Comparison of ENCODE assay signal across 12 cellular contexts in the genomic region with DNA sequence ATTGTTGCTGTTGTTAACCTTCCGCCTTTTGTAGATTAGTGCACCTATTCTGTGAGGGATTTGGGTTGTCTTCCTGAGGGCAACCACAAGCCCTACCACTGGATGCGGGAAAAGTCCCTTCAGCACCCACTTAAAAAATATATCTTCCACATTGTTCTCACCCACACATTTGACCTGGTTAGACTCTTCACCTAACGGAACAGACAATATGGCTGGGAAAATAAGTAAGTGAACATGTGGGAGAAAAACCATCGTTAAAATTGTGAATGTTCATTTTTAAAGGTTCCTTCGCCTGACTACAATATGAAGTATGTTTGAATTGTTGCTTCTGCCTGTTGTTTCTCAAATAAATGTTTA.
DNase-seq lines count a peak whose midpoint lies in the region; ATAC-seq, FAIRE-seq and TF ChIP-seq lines count a peak whose summit lies in the region.
"Had no signal": no experiment of that assay in that cellular context is flagged by ENCODE, and none has a peak within 500 bp of the region (broad histone marks: within the 10 kb centered on the region; RNA-seq: fewer than 3 reads in every experiment).

No MANE protein-coding gene starts in this region.

- no peaks in the 10 kb centered on the region for H4K20me1 ChIP-seq in MM.1S (ENCODE audit: insufficient read depth, low read length)

- peak overlapping the region; percentile 79; the same call in 1 of the 2 replicates for H2AFZ ChIP-seq in MM.1S (ENCODE audit: low read length)

- H3K27me3 ChIP-seq in MM.1S (replicated peaks; ENCODE audit: insufficient read depth, low read length): no peaks in the 10 kb centered on the region
- no peaks in the 10 kb centered on the region for H3K27me3 ChIP-seq in naive thymus-derived CD4-positive, alpha-beta T cell (ENCODE audit: control insufficient read depth in 2 of 2, insufficient read depth in 2 of 2, low read length in 2 of 2)
- H3K27me3 ChIP-seq: Peyer's patch had no signal

- DNase-seq in HFFc6: no peak
- DNase-seq in MM.1S: no peak
- no peak for DNase-seq in naive thymus-derived CD4-positive, alpha-beta T cell
- DNase-seq in effector CD8-positive, alpha-beta T cell (lab: John Stamatoyannopoulos, UW): no peak
- DNase-seq in SHP77 (lab: John Stamatoyannopoulos, UW): no peak
- no peak for DNase-seq in RCC 7860 (ENCODE audit: low spot score)
- DNase-seq in cerebellar cortex (ENCODE audit: low spot score): no peak

- H3K9me2 ChIP-seq in MM.1S (replicated peaks; ENCODE audit: insufficient read depth, low read length): no peaks in the 10 kb centered on the region

- no peak overlapping the region for H3K27ac ChIP-seq in MM.1S (ENCODE audit: low read length)
- no peak overlapping the region for H3K27ac ChIP-seq in naive thymus-derived CD4-positive, alpha-beta T cell (ENCODE audit: low read depth, low read length)
- H3K27ac ChIP-seq: coronary artery had no signal

- peaks cover 5% of the 10 kb centered on the region; the same call in 1 of the 2 replicates for H3K4me1 ChIP-seq in MM.1S (ENCODE audit: low read length)
- peaks cover 0 to 9% of the 10 kb centered on the region in 2 donors for H3K4me1 ChIP-seq in naive thymus-derived CD4-positive, alpha-beta T cell (ENCODE audit: control insufficient read depth in 2 of 2, insufficient read depth in 2 of 2, low read length in 2 of 2)
- H3K4me1 ChIP-seq: Peyer's patch had no signal

- H3K36me3 Mint-ChIP-seq in HFFc6 (ENCODE audit: low read depth): no peaks in the 10 kb centered on the region
- H3K36me3 Mint-ChIP-seq in naive thymus-derived CD4-positive, alpha-beta T cell: no peaks in the 10 kb centered on the region

- H3K27me3 Mint-ChIP-seq in HFFc6 (ENCODE audit: insufficient read depth): peaks cover 8% of the 10 kb centered on the region
- peaks cover 5 to 20% (median 12%) of the 10 kb centered on the region in 5 donors for H3K27me3 Mint-ChIP-seq in naive thymus-derived CD4-positive, alpha-beta T cell

- no peak overlapping the region for H3K9ac ChIP-seq in MM.1S (ENCODE audit: low read length)

- no peak overlapping the region for H3K4me3 Mint-ChIP-seq in HFFc6
- peak overlapping the region in 8 of 10 donors; percentile 67 to 88 (median 81) for H3K4me3 Mint-ChIP-seq in naive thymus-derived CD4-positive, alpha-beta T cell
- H3K4me3 Mint-ChIP-seq: H9 had no signal

- no peak for FAIRE-seq in RCC 7860 (lab: Jason Lieb, UNC)

- H3K36me3 ChIP-seq in MM.1S (replicated peaks; ENCODE audit: insufficient read depth, low read length): no peaks in the 10 kb centered on the region
- H3K36me3 ChIP-seq in naive thymus-derived CD4-positive, alpha-beta T cell (ENCODE audit: control insufficient read depth in 2 of 3, insufficient read depth in 3 of 3, low read length in 3 of 3): no peaks in the 10 kb centered on the region
- H3K36me3 ChIP-seq: Peyer's patch had no signal

- no peaks in the 10 kb centered on the region; the same call in 1 of the 2 replicates for H3K4me1 Mint-ChIP-seq in HFFc6 (ENCODE audit: low read depth)
- H3K4me1 Mint-ChIP-seq in naive thymus-derived CD4-positive, alpha-beta T cell: peaks cover 11 to 19% (median 18%) of the 10 kb centered on the region in 7 donors

- peak; percentile 17 for ATAC-seq in GM18498 (IDR thresholded peaks at IDR 0.05; ENCODE audit: unreplicated experiment)
- no peak for ATAC-seq in naive thymus-derived CD4-positive, alpha-beta T cell

- POLR2A ChIA-PET in naive thymus-derived CD4-positive, alpha-beta T cell (lab: Charles Lee): no interaction called here

- no peak overlapping the region for H3K4me2 ChIP-seq in MM.1S (ENCODE audit: low read depth, low read length)

- H3K79me2 ChIP-seq in MM.1S (ENCODE audit: low read length): no peaks in the 10 kb centered on the region

- no peaks in the 10 kb centered on the region for H3K9me3 ChIP-seq in MM.1S (replicated peaks; ENCODE audit: insufficient read depth, low read length)
- no peaks in the 10 kb centered on the region for H3K9me3 ChIP-seq in naive thymus-derived CD4-positive, alpha-beta T cell (ENCODE audit: control insufficient read depth in 2 of 3, low read length in 3 of 3)
- H3K9me3 ChIP-seq: Peyer's patch had no signal

- CTCF ChIA-PET in naive thymus-derived CD4-positive, alpha-beta T cell (lab: Charles Lee): no interaction called here

- H3K9me3 Mint-ChIP-seq in HFFc6: no peaks in the 10 kb centered on the region
- H3K9me3 Mint-ChIP-seq in naive thymus-derived CD4-positive, alpha-beta T cell: peaks cover 0 to 3% (median 0%) of the 10 kb centered on the region in 11 donors
- H3K9me3 Mint-ChIP-seq: T-helper 2 cell treated with Interferon-gamma antibody and Interleukin-4, amounts not matched to agents 5 μg/mL and 100 μg/mL, for 36 hours had no signal

- no peaks in the 10 kb centered on the region for H3F3A ChIP-seq in MM.1S (ENCODE audit: insufficient read depth, low read length)

- TF ChIP-seq CTCF in HFFc6 (IDR thresholded peaks at IDR 0.05) (peak; percentile 57), MM.1S (IDR thresholded peaks at IDR 0.05; ENCODE audit: low read length) (no peak)

- no peak overlapping the region for H3K27ac Mint-ChIP-seq in HFFc6
- peak overlapping the region in 5 of 9 donors; percentile 3 to 79 (median 19) for H3K27ac Mint-ChIP-seq in naive thymus-derived CD4-positive, alpha-beta T cell
- H3K27ac Mint-ChIP-seq: H9 had no signal

- H3K4me3 ChIP-seq in MM.1S (ENCODE audit: low read length): no peak overlapping the region
- no peak overlapping the region for H3K4me3 ChIP-seq in naive thymus-derived CD4-positive, alpha-beta T cell (ENCODE audit: low read length)
- H3K4me3 ChIP-seq: coronary artery had no signal

- intact Hi-C loops in naive thymus-derived CD4-positive, alpha-beta T cell (cut with micrococcal nuclease): loop anchor here (1.0 kb wide), 4 partner anchors 21 to 146 kb away; no protein-coding TSS in a partner anchor
